In the genomic region with DNA sequence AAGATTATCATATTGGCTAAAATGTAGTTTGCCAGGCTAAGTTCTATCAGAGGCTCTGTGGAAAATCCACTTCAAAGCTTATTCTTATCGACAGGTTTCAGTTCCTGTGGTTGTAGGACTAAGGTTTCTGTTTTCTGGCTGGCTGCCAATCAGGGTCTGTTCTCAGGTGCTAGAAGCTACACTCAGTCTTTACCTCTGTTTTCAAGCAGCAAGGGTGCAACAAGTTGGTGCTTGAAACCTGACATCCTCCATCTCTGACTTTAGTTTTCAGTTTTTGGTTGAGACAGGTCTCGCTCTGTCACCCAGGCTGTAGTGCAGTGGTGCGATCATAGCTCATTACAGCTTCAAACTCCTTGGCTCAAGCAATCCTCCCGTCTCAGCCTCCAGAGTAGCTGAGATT, we compare ENCODE assay signal across 7 cellular contexts. TPM values are rescaled to one million over a fixed set of nuclear protein-coding genes. Genes with fewer than 3 reads are reported as not detected.
A peak's percentile ranks its signal among the peaks of the same experiment; 100 is the strongest.
DNase-seq lines count a peak whose midpoint lies in the region; ATAC-seq, FAIRE-seq and TF ChIP-seq lines count a peak whose summit lies in the region.

No MANE protein-coding gene starts in this region.

- no peaks in the 10 kb centered on the region for H3K9me3 ChIP-seq in uterus

- no peaks in the 10 kb centered on the region for H3K4me1 ChIP-seq in uterus

- intact Hi-C loops in uterus (cut with DNase I; ENCODE audit: low total_unique reads): no loop called here

- H3K36me3 ChIP-seq in uterus: no peaks in the 10 kb centered on the region

- no peaks in the 10 kb centered on the region for H3K27me3 ChIP-seq in uterus

- no peak for FAIRE-seq in D721Med (lab: Jason Lieb, UNC)

- TF ChIP-seq POLR2A in uterus (IDR thresholded peaks at IDR 0.05): no peak

- H3K4me3 ChIP-seq in uterus: no peak overlapping the region

- no peak for TF ChIP-seq CTCF in D721Med (IDR thresholded peaks at IDR 0.05; ENCODE audit: insufficient read depth, missing control alignments)
- TF ChIP-seq CTCF in uterus (IDR thresholded peaks at IDR 0.05): no peak

- H3K27ac ChIP-seq in uterus: no peak overlapping the region

- ATAC-seq in GM19438 (IDR thresholded peaks at IDR 0.05; ENCODE audit: low read depth, unreplicated experiment) (peak; percentile 94), HG03135 (IDR thresholded peaks at IDR 0.05; ENCODE audit: unreplicated experiment) (peak; percentile 96)

- peak; percentile 57 to 74 for DNase-seq in activated CD4-positive, alpha-beta T cell treated with anti-CD3 and anti-CD28 coated beads, Interleukin-2, amount 50 U/mL, for 48 hours
- DNase-seq in stimulated activated CD8-positive, alpha-beta memory T cell treated with anti-CD3 and anti-CD28 coated beads, Interleukin-15, amount 100 ng/mL, for 48 hours (ENCODE audit: low read depth in 2 of 2): peak; percentile 48 to 60
- no peak for DNase-seq in D721Med (ENCODE audit: insufficient read length, low spot score)
- no peak for DNase-seq in COLO829 (ENCODE audit: low spot score)
- no peak for DNase-seq in uterus

RNA-seq across cellular contexts. Expression of gene TMCO2, which starts 15.3 kb away (rescaled TPM):
- total RNA-seq in uterus: not detected

RNA-seq across cellular contexts. Expression of gene ZMPSTE24, which starts 25.6 kb away (rescaled TPM):
- 10 to 100 TPM; 17.9 to 79.1 (median 56.2) TPM for total RNA-seq in uterus

Comparison
In these comparisons a context has a peak if more than half of its experiments do, and no peak if none do; other contexts are left out.
1. DNase-seq: peak in activated CD4-positive, alpha-beta T cell treated with anti-CD3 and anti-CD28 coated beads, Interleukin-2, amount 50 U/mL, for 48 hours (2 of 2) and stimulated activated CD8-positive, alpha-beta memory T cell treated with anti-CD3 and anti-CD28 coated beads, Interleukin-15, amount 100 ng/mL, for 48 hours (2 of 2); none in D721Med (single experiment), COLO829 (single experiment) and uterus (0 of 2).